Comparison of ENCODE assay signal across 8 cellular contexts in the genomic region with DNA sequence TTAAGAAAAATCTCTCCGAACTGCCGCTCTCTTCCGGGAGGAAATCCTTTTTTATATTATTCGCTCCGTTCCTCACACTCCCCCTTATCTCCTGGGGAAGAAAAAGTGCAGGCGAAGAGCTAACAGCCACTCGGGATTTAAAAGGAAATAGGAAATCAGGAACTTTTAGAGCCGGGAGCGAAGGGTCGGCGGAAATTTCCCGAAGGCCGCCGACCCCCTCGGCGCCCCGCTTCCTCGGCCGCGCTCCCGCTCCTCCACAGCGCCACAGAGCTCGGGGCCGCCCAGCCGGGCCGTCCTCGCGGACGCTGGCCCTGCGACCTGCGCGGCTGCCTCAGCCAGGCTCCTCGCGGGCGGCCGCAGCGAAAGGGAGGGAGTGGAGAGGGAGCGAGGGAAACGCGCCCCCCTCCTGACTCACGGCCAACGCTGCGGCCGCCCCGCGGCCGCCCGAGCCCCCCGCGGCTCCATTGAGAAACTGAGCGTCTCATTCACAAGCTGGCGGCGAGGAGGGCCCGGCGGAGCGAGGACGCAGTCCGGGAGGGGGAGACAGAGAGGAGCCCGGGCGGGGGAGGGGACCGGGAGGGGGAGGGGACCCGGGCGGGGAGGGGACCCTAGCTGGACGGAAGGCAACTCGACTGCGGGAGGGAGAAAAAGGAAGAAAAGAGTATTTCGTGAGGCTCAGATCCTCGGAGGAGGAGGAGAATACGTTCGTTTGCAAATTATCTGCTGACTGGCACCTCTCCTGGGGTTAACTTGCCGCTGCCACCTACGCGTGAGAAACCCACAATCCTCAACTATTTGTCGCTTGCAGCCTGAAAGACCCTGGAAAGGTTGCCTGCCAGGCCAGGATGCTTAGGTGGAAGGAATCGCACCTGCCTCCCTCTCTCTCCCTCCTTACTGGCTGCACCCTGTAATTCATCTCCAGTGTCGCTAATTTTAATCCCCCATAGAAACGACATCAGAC. TPM values are rescaled to one million over a fixed set of nuclear protein-coding genes. Genes with fewer than 3 reads are reported as not detected.
DNase-seq lines count a peak whose midpoint lies in the region; ATAC-seq, FAIRE-seq and TF ChIP-seq lines count a peak whose summit lies in the region.

A gene (minus strand): TSS at position 368 of the 961 bp plus-strand sequence. CDS start 539 bp downstream, outside the sequence.

- peak within 1 kb of the TSS; percentile 90 to 95 for H3K27ac ChIP-seq in small intestine (ENCODE audit: low read depth in 1 of 2, low read length in 1 of 2)

- POLR2A ChIA-PET in WTC11 (lab: Charles Lee): interaction anchor here (0.5 to 2.7 kb wide), 7 partner anchors 36 to 211 kb away, joined by 3 to 37 read pairs (median 6); a partner anchor contains a TSS

- H3K36me3 Mint-ChIP-seq in WTC11: no peaks in the 10 kb centered on the region; the same call in 1 of the 2 replicates

- TF ChIP-seq CTCF in GM10266 (IDR thresholded peaks at IDR 0.05; ENCODE audit: control insufficient read depth, insufficient read depth, low read depth, missing control alignments) (peak; percentile 38), WTC11 (IDR thresholded peaks at IDR 0.05) (no peak), bronchial epithelial cell (IDR thresholded peaks at IDR 0.05; ENCODE audit: insufficient read depth, low read length, severe bottlenecking) (peak; percentile 47)

- no peak for FAIRE-seq in bronchial epithelial cell (lab: Jason Lieb, UNC)
- no peak for FAIRE-seq in small intestine (lab: Jason Lieb, UNC)

- no peaks in the 10 kb centered on the region for H3K27me3 Mint-ChIP-seq in WTC11 (ENCODE audit: low read depth)

- H3K9me3 Mint-ChIP-seq in WTC11: no peaks in the 10 kb centered on the region

- no peaks in the 10 kb centered on the region for H3K27me3 ChIP-seq in bronchial epithelial cell (ENCODE audit: control insufficient read depth, insufficient read depth, low read length)
- H3K27me3 ChIP-seq in small intestine (ENCODE audit: control insufficient read depth in 2 of 2, insufficient read depth in 2 of 2, low read length in 2 of 2): no peaks in the 10 kb centered on the region

- no peaks in the 10 kb centered on the region for H3K9me3 ChIP-seq in small intestine (ENCODE audit: control insufficient read depth, low read depth)

- peaks cover 26% of the 10 kb centered on the region for H3K4me1 Mint-ChIP-seq in WTC11

- H3K4me3 ChIP-seq in bronchial epithelial cell (ENCODE audit: low read depth, low read length) (peak within 1 kb of the TSS; percentile 61), small intestine (ENCODE audit: low read depth in 1 of 2, low read length in 2 of 2) (peak within 1 kb of the TSS; percentile 90 to 95)

- CTCF ChIA-PET in WTC11 (lab: Charles Lee): interaction anchor here (0.5 to 2.9 kb wide), 19 partner anchors 11 to 211 kb away, joined by 3 to 18 read pairs (median 5); a partner anchor contains a TSS

- peak; percentile 55 for ATAC-seq in HG02763 (IDR thresholded peaks at IDR 0.05; ENCODE audit: unreplicated experiment)
- ATAC-seq in WTC11: peak; percentile 83
- ATAC-seq in GM18520 (IDR thresholded peaks at IDR 0.05; ENCODE audit: unreplicated experiment): no peak

- peak within 1 kb of the TSS; percentile 96 for H3K27ac Mint-ChIP-seq in WTC11

- H3K36me3 ChIP-seq in bronchial epithelial cell (ENCODE audit: control insufficient read depth, insufficient read depth, low read length) (no peaks in the 10 kb centered on the region), small intestine (ENCODE audit: control insufficient read depth in 2 of 2, insufficient read depth in 2 of 2, low read length in 2 of 2) (no peaks in the 10 kb centered on the region)

- 0 to 1% (median 1%) methylated on average over 47 to 77 of the region's 77 CpGs for WGBS in small intestine, 3 donors

- H3K4me1 ChIP-seq in small intestine (ENCODE audit: control insufficient read depth in 2 of 2, insufficient read depth in 1 of 2, low read depth in 1 of 2, low read length in 1 of 2): no peaks in the 10 kb centered on the region

- DNase-seq in GM10266 (ENCODE audit: extremely low spot score): peak; percentile 86
- DNase-seq in NCI-H2171 treated with DMSO at 0.1 percent for 48 hours (lab: John Stamatoyannopoulos, UW): peak; percentile 76
- peak; percentile 94 for DNase-seq in WTC11 (ENCODE audit: low spot score)
- peak; percentile 32 for DNase-seq in bronchial epithelial cell (ENCODE audit: low read depth)
- peak; percentile 95 for DNase-seq in iPS-NIHi7 (ENCODE audit: extremely low spot score)
- peak; percentile 72 for DNase-seq in small intestine

- H3K4me3 Mint-ChIP-seq in WTC11: peak within 1 kb of the TSS; percentile 97

TF ChIP-seq in WTC11, 78 proteins besides CTCF, POLR2A, EP300 and RAD21:
- TF ChIP-seq, protein P1, sequence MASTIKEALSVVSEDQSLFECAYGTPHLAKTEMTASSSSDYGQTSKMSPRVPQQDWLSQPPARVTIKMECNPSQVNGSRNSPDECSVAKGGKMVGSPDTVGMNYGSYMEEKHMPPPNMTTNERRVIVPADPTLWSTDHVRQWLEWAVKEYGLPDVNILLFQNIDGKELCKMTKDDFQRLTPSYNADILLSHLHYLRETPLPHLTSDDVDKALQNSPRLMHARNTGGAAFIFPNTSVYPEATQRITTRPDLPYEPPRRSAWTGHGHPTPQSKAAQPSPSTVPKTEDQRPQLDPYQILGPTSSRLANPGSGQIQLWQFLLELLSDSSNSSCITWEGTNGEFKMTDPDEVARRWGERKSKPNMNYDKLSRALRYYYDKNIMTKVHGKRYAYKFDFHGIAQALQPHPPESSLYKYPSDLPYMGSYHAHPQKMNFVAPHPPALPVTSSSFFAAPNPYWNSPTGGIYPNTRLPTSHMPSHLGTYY (CRISPR knock-in tag; IDR thresholded peaks at IDR 0.05): no peak
- TF ChIP-seq, protein P2, sequence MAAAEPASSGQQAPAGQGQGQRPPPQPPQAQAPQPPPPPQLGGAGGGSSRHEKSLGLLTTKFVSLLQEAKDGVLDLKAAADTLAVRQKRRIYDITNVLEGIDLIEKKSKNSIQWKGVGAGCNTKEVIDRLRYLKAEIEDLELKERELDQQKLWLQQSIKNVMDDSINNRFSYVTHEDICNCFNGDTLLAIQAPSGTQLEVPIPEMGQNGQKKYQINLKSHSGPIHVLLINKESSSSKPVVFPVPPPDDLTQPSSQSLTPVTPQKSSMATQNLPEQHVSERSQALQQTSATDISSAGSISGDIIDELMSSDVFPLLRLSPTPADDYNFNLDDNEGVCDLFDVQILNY (CRISPR knock-in tag; IDR thresholded peaks at IDR 0.05): peak; percentile 22; the same call in 1 of the 2 replicates
- TF ChIP-seq, protein P3, sequence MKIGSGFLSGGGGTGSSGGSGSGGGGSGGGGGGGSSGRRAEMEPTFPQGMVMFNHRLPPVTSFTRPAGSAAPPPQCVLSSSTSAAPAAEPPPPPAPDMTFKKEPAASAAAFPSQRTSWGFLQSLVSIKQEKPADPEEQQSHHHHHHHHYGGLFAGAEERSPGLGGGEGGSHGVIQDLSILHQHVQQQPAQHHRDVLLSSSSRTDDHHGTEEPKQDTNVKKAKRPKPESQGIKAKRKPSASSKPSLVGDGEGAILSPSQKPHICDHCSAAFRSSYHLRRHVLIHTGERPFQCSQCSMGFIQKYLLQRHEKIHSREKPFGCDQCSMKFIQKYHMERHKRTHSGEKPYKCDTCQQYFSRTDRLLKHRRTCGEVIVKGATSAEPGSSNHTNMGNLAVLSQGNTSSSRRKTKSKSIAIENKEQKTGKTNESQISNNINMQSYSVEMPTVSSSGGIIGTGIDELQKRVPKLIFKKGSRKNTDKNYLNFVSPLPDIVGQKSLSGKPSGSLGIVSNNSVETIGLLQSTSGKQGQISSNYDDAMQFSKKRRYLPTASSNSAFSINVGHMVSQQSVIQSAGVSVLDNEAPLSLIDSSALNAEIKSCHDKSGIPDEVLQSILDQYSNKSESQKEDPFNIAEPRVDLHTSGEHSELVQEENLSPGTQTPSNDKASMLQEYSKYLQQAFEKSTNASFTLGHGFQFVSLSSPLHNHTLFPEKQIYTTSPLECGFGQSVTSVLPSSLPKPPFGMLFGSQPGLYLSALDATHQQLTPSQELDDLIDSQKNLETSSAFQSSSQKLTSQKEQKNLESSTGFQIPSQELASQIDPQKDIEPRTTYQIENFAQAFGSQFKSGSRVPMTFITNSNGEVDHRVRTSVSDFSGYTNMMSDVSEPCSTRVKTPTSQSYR (CRISPR knock-in tag; IDR thresholded peaks at IDR 0.05): peak; percentile 66; the same call in 1 of the 2 replicates
- peak; percentile 60 for TF ChIP-seq ETV6 (CRISPR knock-in tag; IDR thresholded peaks at IDR 0.05)
- no peak for TF ChIP-seq GRHL2 (CRISPR knock-in tag; IDR thresholded peaks at IDR 0.05; ENCODE audit: insufficient replicate concordance, severe bottlenecking)
- TF ChIP-seq, protein P4, sequence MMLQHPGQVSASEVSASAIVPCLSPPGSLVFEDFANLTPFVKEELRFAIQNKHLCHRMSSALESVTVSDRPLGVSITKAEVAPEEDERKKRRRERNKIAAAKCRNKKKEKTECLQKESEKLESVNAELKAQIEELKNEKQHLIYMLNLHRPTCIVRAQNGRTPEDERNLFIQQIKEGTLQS (CRISPR knock-in tag; conservative IDR thresholded peaks at IDR 0.05): no peak
- TF ChIP-seq, protein P5, sequence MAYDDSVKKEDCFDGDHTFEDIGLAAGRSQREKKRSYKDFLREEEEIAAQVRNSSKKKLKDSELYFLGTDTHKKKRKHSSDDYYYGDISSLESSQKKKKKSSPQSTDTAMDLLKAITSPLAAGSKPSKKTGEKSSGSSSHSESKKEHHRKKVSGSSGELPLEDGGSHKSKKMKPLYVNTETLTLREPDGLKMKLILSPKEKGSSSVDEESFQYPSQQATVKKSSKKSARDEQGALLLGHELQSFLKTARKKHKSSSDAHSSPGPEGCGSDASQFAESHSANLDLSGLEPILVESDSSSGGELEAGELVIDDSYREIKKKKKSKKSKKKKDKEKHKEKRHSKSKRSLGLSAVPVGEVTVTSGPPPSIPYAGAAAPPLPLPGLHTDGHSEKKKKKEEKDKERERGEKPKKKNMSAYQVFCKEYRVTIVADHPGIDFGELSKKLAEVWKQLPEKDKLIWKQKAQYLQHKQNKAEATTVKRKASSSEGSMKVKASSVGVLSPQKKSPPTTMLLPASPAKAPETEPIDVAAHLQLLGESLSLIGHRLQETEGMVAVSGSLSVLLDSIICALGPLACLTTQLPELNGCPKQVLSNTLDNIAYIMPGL (CRISPR knock-in tag; IDR thresholded peaks at IDR 0.05): 0 out of 2 replicates have a peak, but pooled peaks have one; percentile 38

RNA-seq across cellular contexts. Expression of the gene that starts here (rescaled TPM):
- total RNA-seq in WTC11 (2021) (36.1 to 45.5 TPM (median 36.6 TPM) in 3 replicates), bronchial epithelial cell (12.6 and 17.4 TPM in 2 replicates)
- polyA plus RNA-seq in small intestine: 10 to 100 TPM; 19.7 to 21.0 (median 20.3) TPM

Comparison
In these comparisons a context has a peak if more than half of its experiments do, and no peak if none do; other contexts are left out.
1. DNase-seq: peak in every context shown above with its lines; median percentile 95 in iPS-NIHi7; 94 in WTC11; 86 in GM10266; 76 in NCI-H2171 treated with DMSO at 0.1 percent for 48 hours; 72 in small intestine; 32 in bronchial epithelial cell.